In genomic region chr11:108197351-108197750, GRCh38 we compare ENCODE assay signal across 1 cellular context.
A peak's percentile ranks its signal among the peaks of the same experiment; 100 is the strongest.
TF ChIP-seq lines count a peak whose summit lies in the region.

No MANE protein-coding gene starts in this region.

TF ChIP-seq in GM12878, 131 proteins besides CTCF, POLR2A, EP300 and RAD21:
- TF ChIP-seq ATF7 (IDR thresholded peaks at IDR 0.05; ENCODE audit: low read depth) (0 out of 2 replicates have a peak, but pooled peaks have one; percentile 2), POLR2AphosphoS2 (IDR thresholded peaks at IDR 0.05; ENCODE audit: low read depth, low read length) (no peak), SMAD1 (IDR thresholded peaks at IDR 0.05; ENCODE audit: low read depth, partially characterized antibody) (no peak)
